ENCODE assay signal across 32 cellular contexts in genomic region chr4:23233596-23233995, GRCh38.
"Had no signal": no experiment of that assay in that cellular context is flagged by ENCODE, and none has a peak within 500 bp of the region (broad histone marks: within the 10 kb centered on the region; RNA-seq: fewer than 3 reads in every experiment).

No MANE protein-coding gene starts in this region.

- H3K9me3 Mint-ChIP-seq: activated CD4-positive, alpha-beta memory T cell treated with anti-CD3 and anti-CD28 coated beads for 36 hours; activated CD4-positive, alpha-beta T cell treated with anti-CD3 and anti-CD28 coated beads, Interleukin-2, amount 10 ng/mL, durations not matched to agents 24 days and 14 days; activated naive CD4-positive, alpha-beta T cell treated with anti-CD3 and anti-CD28 coated beads for 36 hours; activated naive CD8-positive, alpha-beta T cell treated with anti-CD3 and anti-CD28 coated beads for 36 hours; activated naive CD8-positive, alpha-beta T cell treated with anti-CD3 and anti-CD28 coated beads, Interleukin-2, amount 50 U/mL, for 24 hours; activated T-helper 1 cell treated with anti-CD3 and anti-CD28 coated beads, Interleukin-12 subunit alpha, Interleukin-12 subunit beta, Interleukin-2, Interleukin-4 antibody, amounts not matched to agents 30 ng/mL and 10 ng/mL and 1 ng/mL, durations not matched to agents 14 hours and 24 hours and 36 hours; activated T-helper 2 cell treated with anti-CD3 and anti-CD28 coated beads, Interferon-gamma antibody, Interleukin-2, Interleukin-4, amounts not matched to agents 10 μg/mL and 5 μg/mL and 100 μg/mL, durations not matched to agents 14 hours and 24 hours and 36 hours; brain had no signal

- H3K4me1 Mint-ChIP-seq: activated B cell treated with CpG ODN at 0.5 μM for 24 hours; activated CD4-positive, alpha-beta T cell treated with anti-CD3 and anti-CD28 coated beads for 36 hours; activated CD4-positive, alpha-beta T cell treated with anti-CD3 and anti-CD28 coated beads, Interleukin-2, amount 10 ng/mL, durations not matched to agents 24 days and 14 days; activated CD8-positive, alpha-beta memory T cell treated with anti-CD3 and anti-CD28 coated beads, Interleukin-2, amount 10 ng/mL, durations not matched to agents 7 days and 5 days; activated naive CD8-positive, alpha-beta T cell treated with anti-CD3 and anti-CD28 coated beads for 36 hours; activated naive CD8-positive, alpha-beta T cell treated with anti-CD3 and anti-CD28 coated beads, Interleukin-2, amount 50 U/mL, for 24 hours had no signal

- H3K27ac Mint-ChIP-seq: activated B cell treated with CpG ODN at 0.5 μM for 24 hours; activated CD4-positive, alpha-beta memory T cell treated with anti-CD3 and anti-CD28 coated beads for 36 hours; activated CD4-positive, alpha-beta T cell treated with anti-CD3 and anti-CD28 coated beads for 36 hours; activated CD4-positive, alpha-beta T cell treated with anti-CD3 and anti-CD28 coated beads, Interleukin-2, amount 10 ng/mL, durations not matched to agents 24 days and 14 days; activated CD8-positive, alpha-beta memory T cell treated with anti-CD3 and anti-CD28 coated beads, Interleukin-2, amount 10 ng/mL, durations not matched to agents 7 days and 5 days; activated CD8-positive, alpha-beta T cell treated with anti-CD3 and anti-CD28 coated beads, Interleukin-2, amount 10 ng/mL, durations not matched to agents 7 days and 5 days; activated naive CD4-positive, alpha-beta T cell treated with anti-CD3 and anti-CD28 coated beads for 36 hours; activated naive CD4-positive, alpha-beta T cell treated with anti-CD3 and anti-CD28 coated beads, Interleukin-2, amount 50 U/mL, for 24 hours; activated naive CD8-positive, alpha-beta T cell treated with anti-CD3 and anti-CD28 coated beads for 36 hours; activated naive CD8-positive, alpha-beta T cell treated with anti-CD3 and anti-CD28 coated beads, Interleukin-2, amount 50 U/mL, for 24 hours; activated T-helper 1 cell treated with anti-CD3 and anti-CD28 coated beads, Interleukin-12 subunit alpha, Interleukin-12 subunit beta, Interleukin-2, Interleukin-4 antibody, amounts not matched to agents 30 ng/mL and 10 ng/mL and 1 ng/mL, durations not matched to agents 14 hours and 24 hours and 36 hours; activated T-helper 2 cell treated with anti-CD3 and anti-CD28 coated beads, Interferon-gamma antibody, Interleukin-2, Interleukin-4, amounts not matched to agents 10 μg/mL and 5 μg/mL and 100 μg/mL, durations not matched to agents 14 hours and 24 hours and 36 hours; brain had no signal

- H3K27ac ChIP-seq: breast epithelium, cardiac muscle cell, colonic mucosa, heart left ventricle, VCaP had no signal

- ATAC-seq: activated CD4-positive, alpha-beta T cell treated with anti-CD3 and anti-CD28 coated beads for 36 hours; activated CD4-positive, CD25-positive, alpha-beta regulatory T cell treated with anti-CD3 and anti-CD28 coated beads, Interleukin-2, amount 50 U/mL, for 24 hours; activated CD8-positive, alpha-beta memory T cell treated with anti-CD3 and anti-CD28 coated beads, Interleukin-2, amount 10 ng/mL, durations not matched to agents 7 days and 5 days; activated CD8-positive, alpha-beta T cell treated with anti-CD3 and anti-CD28 coated beads, Interleukin-2, amount 10 ng/mL, durations not matched to agents 7 days and 5 days; activated naive CD8-positive, alpha-beta T cell treated with anti-CD3 and anti-CD28 coated beads, Interleukin-2, amount 50 U/mL, for 24 hours; esophagus mucosa; heart left ventricle had no signal

- H3K36me3 Mint-ChIP-seq: activated CD4-positive, alpha-beta memory T cell treated with anti-CD3 and anti-CD28 coated beads for 36 hours; activated CD8-positive, alpha-beta memory T cell treated with anti-CD3 and anti-CD28 coated beads, Interleukin-2, amount 10 ng/mL, durations not matched to agents 7 days and 5 days; activated naive CD4-positive, alpha-beta T cell treated with anti-CD3 and anti-CD28 coated beads, Interleukin-2, amount 50 U/mL, for 24 hours; activated naive CD8-positive, alpha-beta T cell treated with anti-CD3 and anti-CD28 coated beads for 36 hours; brain had no signal

- H3K9me3 ChIP-seq: adrenal gland, breast epithelium, colonic mucosa, heart left ventricle had no signal

- H3K4me1 ChIP-seq: breast epithelium, colonic mucosa had no signal

- H3K27me3 ChIP-seq: adrenal gland, breast epithelium, cardiac muscle cell, colonic mucosa, heart left ventricle had no signal

- H3K36me3 ChIP-seq: adrenal gland, breast epithelium, cardiac muscle cell, colonic mucosa, heart left ventricle had no signal

- H3K4me3 Mint-ChIP-seq: activated B cell treated with CpG ODN at 0.5 μM for 24 hours; activated CD4-positive, alpha-beta memory T cell treated with anti-CD3 and anti-CD28 coated beads for 36 hours; activated CD4-positive, alpha-beta T cell treated with anti-CD3 and anti-CD28 coated beads for 36 hours; activated CD4-positive, alpha-beta T cell treated with anti-CD3 and anti-CD28 coated beads, Interleukin-2, amount 10 ng/mL, durations not matched to agents 24 days and 14 days; activated CD8-positive, alpha-beta memory T cell treated with anti-CD3 and anti-CD28 coated beads, Interleukin-2, amount 10 ng/mL, durations not matched to agents 7 days and 5 days; activated CD8-positive, alpha-beta T cell treated with anti-CD3 and anti-CD28 coated beads, Interleukin-2, amount 10 ng/mL, durations not matched to agents 7 days and 5 days; activated naive CD4-positive, alpha-beta T cell treated with anti-CD3 and anti-CD28 coated beads for 36 hours; activated naive CD4-positive, alpha-beta T cell treated with anti-CD3 and anti-CD28 coated beads, Interleukin-2, amount 50 U/mL, for 24 hours; activated naive CD8-positive, alpha-beta T cell treated with anti-CD3 and anti-CD28 coated beads for 36 hours; activated naive CD8-positive, alpha-beta T cell treated with anti-CD3 and anti-CD28 coated beads, Interleukin-2, amount 50 U/mL, for 24 hours; activated T-helper 1 cell treated with anti-CD3 and anti-CD28 coated beads, Interleukin-12 subunit alpha, Interleukin-12 subunit beta, Interleukin-2, Interleukin-4 antibody, amounts not matched to agents 30 ng/mL and 10 ng/mL and 1 ng/mL, durations not matched to agents 14 hours and 24 hours and 36 hours; brain had no signal

- H3K4me3 ChIP-seq: adrenal gland, breast epithelium, cardiac muscle cell, colonic mucosa, heart left ventricle had no signal

- H3K27me3 Mint-ChIP-seq: activated B cell treated with CpG ODN at 0.5 μM for 24 hours; activated CD4-positive, alpha-beta memory T cell treated with anti-CD3 and anti-CD28 coated beads for 36 hours; activated CD4-positive, alpha-beta T cell treated with anti-CD3 and anti-CD28 coated beads for 36 hours; activated CD4-positive, alpha-beta T cell treated with anti-CD3 and anti-CD28 coated beads, Interleukin-2, amount 10 ng/mL, durations not matched to agents 24 days and 14 days; activated CD8-positive, alpha-beta memory T cell treated with anti-CD3 and anti-CD28 coated beads, Interleukin-2, amount 10 ng/mL, durations not matched to agents 7 days and 5 days; activated naive CD8-positive, alpha-beta T cell treated with anti-CD3 and anti-CD28 coated beads for 36 hours; activated naive CD8-positive, alpha-beta T cell treated with anti-CD3 and anti-CD28 coated beads, Interleukin-2, amount 50 U/mL, for 24 hours; brain had no signal

- DNase-seq: activated B cell treated with CpG ODN at 0.5 μM for 24 hours; activated CD4-positive, alpha-beta memory T cell treated with anti-CD3 and anti-CD28 coated beads for 36 hours; activated CD4-positive, alpha-beta T cell treated with anti-CD3 and anti-CD28 coated beads for 36 hours; activated CD4-positive, alpha-beta T cell treated with anti-CD3 and anti-CD28 coated beads, Interleukin-2, amount 10 ng/mL, durations not matched to agents 24 days and 14 days; activated CD8-positive, alpha-beta memory T cell treated with anti-CD3 and anti-CD28 coated beads, Interleukin-2, amount 10 ng/mL, durations not matched to agents 7 days and 5 days; activated CD8-positive, alpha-beta memory T cell treated with anti-CD3 and anti-CD28 coated beads, Interleukin-2, amount 50 U/mL, for 4 hours; activated CD8-positive, alpha-beta T cell treated with anti-CD3 and anti-CD28 coated beads, Interleukin-2, amount 10 ng/mL, durations not matched to agents 7 days and 5 days; activated effector memory CD4-positive, alpha-beta T cell treated with anti-CD3 and anti-CD28 coated beads, Interleukin-2, amount 50 U/mL, for 16 hours; activated naive CD4-positive, alpha-beta T cell treated with anti-CD3 and anti-CD28 coated beads for 36 hours; activated naive CD8-positive, alpha-beta T cell treated with anti-CD3 and anti-CD28 coated beads for 36 hours; activated naive CD8-positive, alpha-beta T cell treated with anti-CD3 and anti-CD28 coated beads, Interleukin-2, amount 50 U/mL, for 24 hours; activated T-cell treated with anti-CD3 and anti-CD28 coated beads, Interleukin-2, amount 50 U/mL, for 1 hour; activated T-cell treated with anti-CD3 and anti-CD28 coated beads, Interleukin-2, amount 50 U/mL, for 48 hours; adrenal gland; amygdala; aorta; central memory CD4-positive, alpha-beta T cell; cerebellar nuclear complex; colonic mucosa; effector CD8-positive, alpha-beta T cell; glutamatergic neuron; heart left ventricle; T-helper 2 cell had no signal
